9 cellular contexts compared by ENCODE assay signal in genomic region chr9:31839273-31839672, GRCh38.
DNase-seq lines count a peak whose midpoint lies in the region; ATAC-seq and TF ChIP-seq lines count a peak whose summit lies in the region.
"Had no signal": no experiment of that assay in that cellular context is flagged by ENCODE, and none has a peak within 500 bp of the region (broad histone marks: within the 10 kb centered on the region; RNA-seq: fewer than 3 reads in every experiment).

No MANE protein-coding gene starts in this region.

- no peaks in the 10 kb centered on the region for H3K79me2 ChIP-seq in GM23338 (replicated peaks; ENCODE audit: insufficient read depth)

- H3K9me3 ChIP-seq in body of pancreas = no peaks in the 10 kb centered on the region
- H3K9me3 ChIP-seq: adrenal gland had no signal

- TF ChIP-seq POLR2A in body of pancreas (IDR thresholded peaks at IDR 0.05) = no peak

- H3K36me3 ChIP-seq in GM23338 (ENCODE audit: insufficient read depth) = no peaks in the 10 kb centered on the region
- no peaks in the 10 kb centered on the region for H3K36me3 ChIP-seq in body of pancreas (replicated peaks in 1 of 2; ENCODE audit: insufficient read depth in 1 of 2, low read depth in 2 of 2)
- H3K36me3 ChIP-seq: adrenal gland had no signal

- 52 to 67% methylated on average over 1 of the region's 1 CpG for WGBS in body of pancreas, 2 donors

- H3K27ac Mint-ChIP-seq in GM23338 = no peak overlapping the region

- 0 out of 2 replicates have a peak overlapping the region, but pooled peaks have one; percentile 4 for H2AFZ ChIP-seq in GM23338

- no peaks in the 10 kb centered on the region for H3K27me3 Mint-ChIP-seq in GM23338 (ENCODE audit: insufficient read depth, low read depth, poor library complexity)

- no peak overlapping the region for H3K4me2 ChIP-seq in GM23338

- ATAC-seq in GM23338 (peak; percentile 44; the same call in 1 of the 3 replicates), GM21737 (IDR thresholded peaks at IDR 0.05; ENCODE audit: unreplicated experiment) (no peak), HG02763 (IDR thresholded peaks at IDR 0.05; ENCODE audit: unreplicated experiment) (no peak), body of pancreas (no peak)

- no peaks in the 10 kb centered on the region; the same call in 1 of the 2 replicates for H3K9me2 ChIP-seq in GM23338 (ENCODE audit: insufficient read depth)

- DNase-seq in GM23338 (ENCODE audit: low spot score) (peak; percentile 38), NCI-H1694 treated with DMSO at 0.1 percent for 48 hours (lab: John Stamatoyannopoulos, UW) (peak; percentile 68), amniotic epithelial cell (ENCODE audit: low read depth) (peak; percentile 1), middle frontal gyrus (ENCODE audit: extremely low spot score, low spot score) (peak; percentile 8), body of pancreas (no peak)
- DNase-seq: adrenal gland, T-helper 9 cell had no signal

- no peaks in the 10 kb centered on the region for H3K36me3 Mint-ChIP-seq in GM23338 (ENCODE audit: low read depth)

- H3K4me3 Mint-ChIP-seq in GM23338 = no peak overlapping the region

- no peaks in the 10 kb centered on the region; the same call in 1 of the 2 replicates for H3K4me1 ChIP-seq in GM23338 (ENCODE audit: insufficient read depth)
- no peaks in the 10 kb centered on the region for H3K4me1 ChIP-seq in body of pancreas
- H3K4me1 ChIP-seq: adrenal gland had no signal

- H3K27ac ChIP-seq in GM23338 (ENCODE audit: low read depth) (no peak overlapping the region), body of pancreas (no peak overlapping the region)
- H3K27ac ChIP-seq: adrenal gland had no signal

- TF ChIP-seq CTCF in GM23338 (conservative IDR thresholded peaks at IDR 0.05; ENCODE audit: low read depth in 2 of 2) (peak; percentile 29 to 57; a peak in 3 of 4 replicates), body of pancreas (IDR thresholded peaks at IDR 0.05) (no peak)

- peaks cover 4% of the 10 kb centered on the region; the same call in 2 of the 3 replicates for H3K4me1 Mint-ChIP-seq in GM23338

- no peaks in the 10 kb centered on the region for H3F3A ChIP-seq in GM23338 (replicated peaks; ENCODE audit: low read depth)

- no peaks in the 10 kb centered on the region for H3K27me3 ChIP-seq in GM23338 (ENCODE audit: insufficient read depth)
- H3K27me3 ChIP-seq in body of pancreas = no peaks in the 10 kb centered on the region
- H3K27me3 ChIP-seq: adrenal gland had no signal

- H3K4me3 ChIP-seq in GM23338 = no peak overlapping the region
- no peak overlapping the region for H3K4me3 ChIP-seq in body of pancreas
- H3K4me3 ChIP-seq: adrenal gland had no signal

- no peaks in the 10 kb centered on the region for H4K20me1 ChIP-seq in GM23338 (replicated peaks; ENCODE audit: insufficient read depth)

- no peaks in the 10 kb centered on the region for H3K9me3 Mint-ChIP-seq in GM23338

- intact Hi-C loops in body of pancreas (cut with DNase I) = no loop called here

TF ChIP-seq in GM23338, 12 proteins besides CTCF, POLR2A, EP300 and RAD21:
- TF ChIP-seq ZNF114 (CRISPR knock-in tag; IDR thresholded peaks at IDR 0.05) = no peak
- no peak for TF ChIP-seq REST (IDR thresholded peaks at IDR 0.05; ENCODE audit: unreplicated experiment)

Comparison
In these comparisons a context has a peak if more than half of its experiments do, and no peak if none do; other contexts are left out.
1. DNase-seq: peak in GM23338 (single experiment), NCI-H1694 treated with DMSO at 0.1 percent for 48 hours (single experiment), amniotic epithelial cell (single experiment) and middle frontal gyrus (single experiment); none in body of pancreas (0 of 4).
2. CTCF ChIP-seq: peak in GM23338 (2 of 2); none in body of pancreas (0 of 7).